ENCODE assay signal across 8 cellular contexts in the genomic region with DNA sequence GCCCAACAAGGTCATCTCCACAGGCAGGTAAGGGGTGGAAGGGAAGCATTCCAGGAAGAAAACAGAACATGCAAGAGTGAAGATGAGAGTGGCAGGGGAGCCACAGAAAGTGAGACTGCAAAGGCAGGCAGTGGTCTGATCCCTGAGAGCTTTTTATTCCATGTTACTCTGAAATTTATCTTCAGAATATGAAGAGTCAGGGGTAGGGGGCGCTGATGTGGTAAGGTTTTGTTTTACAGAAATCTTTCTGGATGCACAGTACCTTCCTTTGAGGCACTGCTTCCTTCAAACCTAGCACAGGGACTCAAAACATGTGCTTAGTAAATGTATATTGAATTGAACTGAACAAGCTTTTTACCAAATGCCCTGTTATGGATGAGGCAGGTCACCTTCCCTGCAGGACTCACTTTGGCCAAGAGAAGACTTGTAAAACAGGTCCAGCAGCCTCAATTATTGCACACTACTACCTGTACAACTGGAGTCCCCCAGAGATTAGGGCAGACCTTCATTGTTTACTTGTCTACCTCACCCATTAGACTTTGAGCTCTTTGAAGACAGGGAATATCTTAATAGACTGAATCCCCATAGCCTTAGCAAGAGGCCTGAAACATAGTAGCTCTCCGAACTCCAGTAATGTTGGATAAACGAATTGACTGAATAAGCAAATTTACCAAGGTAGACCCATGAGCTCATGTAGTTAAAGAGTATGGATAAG. TPM values are rescaled to one million over a fixed set of nuclear protein-coding genes. Genes with fewer than 3 reads are reported as not detected.
A peak's percentile ranks its signal among the peaks of the same experiment; 100 is the strongest.
DNase-seq lines count a peak whose midpoint lies in the region; ATAC-seq lines count a peak whose summit lies in the region.

No MANE protein-coding gene starts in this region.

- H2BK5ac ChIP-seq in mesenchymal stem cell (ENCODE audit: low read depth, low read length, poor library complexity, severe bottlenecking): no peak overlapping the region

- H3K27me3 Mint-ChIP-seq in activated T-cell treated with anti-CD3 and anti-CD28 coated beads, Interleukin-2, amount 50 U/mL, for 72 hours (ENCODE audit: low read depth): peaks cover 20% of the 10 kb centered on the region

- no peak overlapping the region for H2BK15ac ChIP-seq in mesenchymal stem cell (ENCODE audit: low read depth, poor library complexity, severe bottlenecking)

- H3K36me3 ChIP-seq in mesodermal cell (ENCODE audit: control insufficient read depth, insufficient read depth, low read length) (no peaks in the 10 kb centered on the region), mesenchymal stem cell (ENCODE audit: control insufficient read depth in 1 of 2, insufficient read depth in 2 of 2, low read depth in 1 of 2, low read length in 2 of 2) (no peaks in the 10 kb centered on the region)

- H4K91ac ChIP-seq in mesenchymal stem cell (ENCODE audit: low read length): no peak overlapping the region

- no peak overlapping the region for H3K27ac Mint-ChIP-seq in activated T-cell treated with anti-CD3 and anti-CD28 coated beads, Interleukin-2, amount 50 U/mL, for 72 hours

- no peak overlapping the region for H2AK5ac ChIP-seq in mesenchymal stem cell (ENCODE audit: low read length, severe bottlenecking)

- peaks cover 4% of the 10 kb centered on the region for H3K4me1 Mint-ChIP-seq in activated T-cell treated with anti-CD3 and anti-CD28 coated beads, Interleukin-2, amount 50 U/mL, for 72 hours (ENCODE audit: low read depth)

- no peak overlapping the region for H2AFZ ChIP-seq in mesenchymal stem cell (ENCODE audit: low read depth, low read length)

- no peak overlapping the region for H3K4ac ChIP-seq in mesenchymal stem cell (ENCODE audit: low read depth in 1 of 2, low read length in 2 of 2)

- no peak overlapping the region for H3K4me2 ChIP-seq in mesenchymal stem cell (ENCODE audit: low read length, poor library complexity, severe bottlenecking)

- H3K18ac ChIP-seq in mesenchymal stem cell (ENCODE audit: low read depth in 1 of 2, low read length in 2 of 2): no peak overlapping the region

- no peak overlapping the region for H3K9ac ChIP-seq in mesenchymal stem cell (ENCODE audit: low read length)

- H3K4me3 Mint-ChIP-seq in activated T-cell treated with anti-CD3 and anti-CD28 coated beads, Interleukin-2, amount 50 U/mL, for 72 hours: peak overlapping the region; percentile 65 to 67

- H3K27me3 ChIP-seq in mesenchymal stem cell (ENCODE audit: control insufficient read depth in 1 of 2, insufficient read depth in 1 of 2, low read length in 2 of 2): no peaks in the 10 kb centered on the region

- ATAC-seq in activated T-cell treated with anti-CD3 and anti-CD28 coated beads, Interleukin-2, amount 50 U/mL, for 72 hours (replicated peaks in 1 of 2): no peak

- H2BK120ac ChIP-seq in mesenchymal stem cell (ENCODE audit: low read depth, low read length): no peak overlapping the region

- peaks cover 0 to 2% of the 10 kb centered on the region in 2 donors for H3K36me3 Mint-ChIP-seq in activated T-cell treated with anti-CD3 and anti-CD28 coated beads, Interleukin-2, amount 50 U/mL, for 72 hours (ENCODE audit: insufficient read depth in 2 of 2)

- no peak overlapping the region for H2BK12ac ChIP-seq in mesenchymal stem cell (ENCODE audit: low read length in 2 of 2)

- peaks cover 7% of the 10 kb centered on the region for H3K79me1 ChIP-seq in mesenchymal stem cell (replicated peaks; ENCODE audit: low read length, poor library complexity, severe bottlenecking)

- peaks cover 14% of the 10 kb centered on the region for H3K4me1 ChIP-seq in mesodermal cell (ENCODE audit: control insufficient read depth, insufficient read depth, low read length, poor library complexity, severe bottlenecking)
- peaks cover 3% of the 10 kb centered on the region for H3K4me1 ChIP-seq in mesenchymal stem cell (ENCODE audit: control insufficient read depth, insufficient read depth, low read depth, low read length)

- H3K27ac ChIP-seq in mesodermal cell (ENCODE audit: low read depth, low read length, severe bottlenecking) (no peak overlapping the region), mesenchymal stem cell (ENCODE audit: low read length, poor library complexity, severe bottlenecking) (no peak overlapping the region)

- H3K23ac ChIP-seq in mesenchymal stem cell (ENCODE audit: low read length in 2 of 2): no peak overlapping the region

- no peak overlapping the region for H4K8ac ChIP-seq in mesenchymal stem cell (ENCODE audit: low read length)

- H3K9me3 Mint-ChIP-seq in activated T-cell treated with anti-CD3 and anti-CD28 coated beads, Interleukin-2, amount 50 U/mL, for 72 hours: no peaks in the 10 kb centered on the region

- 45 to 67% methylated on average over 2 of the region's 3 CpGs for WGBS in mesodermal cell (ENCODE audit: insufficient coverage in 2 of 2), 2 experiments
- WGBS in mesenchymal stem cell: 87% methylated on average over 2 of the region's 3 CpGs

- H3K4me3 ChIP-seq in mesodermal cell (ENCODE audit: extremely low read depth, insufficient read depth, low read length, poor library complexity, severe bottlenecking) (peak overlapping the region; percentile 86), mesenchymal stem cell (ENCODE audit: insufficient read depth in 1 of 2, low read depth in 1 of 2, low read length in 2 of 2) (no peak overlapping the region)

- no peak overlapping the region for H3K14ac ChIP-seq in mesenchymal stem cell (ENCODE audit: low read length in 2 of 2)

- DNase-seq in NCI-H1105 treated with DMSO at 0.1 percent for 48 hours (lab: John Stamatoyannopoulos, UW) (peak; percentile 38), NCI-H1105 (lab: John Stamatoyannopoulos, UW) (no peak), NAMALWA (ENCODE audit: low spot score) (peak; percentile 21), mesenchymal stem cell (no peak), HK-2 (ENCODE audit: unreplicated experiment) (no peak)
- peak; percentile 20 to 30 for DNase-seq in activated T-cell treated with anti-CD3 and anti-CD28 coated beads, Interleukin-2, amount 50 U/mL, for 72 hours
- DNase-seq in stimulated activated CD4-positive, alpha-beta T cell treated with anti-CD3 and anti-CD28 coated beads, Interleukin-4, amount 100 ng/mL, for 24 hours: no peak

- H3K9me3 ChIP-seq in mesodermal cell (ENCODE audit: control insufficient read depth, low read length): no peaks in the 10 kb centered on the region
- H3K9me3 ChIP-seq in mesenchymal stem cell (ENCODE audit: control insufficient read depth, low read length): no peaks in the 10 kb centered on the region

RNA-seq across cellular contexts. Expression of gene PAK1, which starts 2.2 kb away (rescaled TPM):
- 10 to 100 TPM; 40.8 to 56.8 TPM for total RNA-seq in activated T-cell treated with anti-CD3 and anti-CD28 coated beads, Interleukin-2, amount 50 U/mL, for 72 hours
- polyA plus RNA-seq in mesodermal cell (2013, experiment 1 of 2): 42.9 TPM
- 37.6 TPM for polyA plus RNA-seq in mesodermal cell (2013, experiment 2 of 2)
- 18.7 TPM for polyA plus RNA-seq in mesenchymal stem cell (2013, experiment 1 of 2)
- 20.2 TPM for polyA plus RNA-seq in mesenchymal stem cell (2013, experiment 2 of 2)

Comparison
In these comparisons a context has a peak if more than half of its experiments do, and no peak if none do; other contexts are left out.
1. DNase-seq: peak in NCI-H1105 treated with DMSO at 0.1 percent for 48 hours (single experiment), NAMALWA (single experiment) and activated T-cell treated with anti-CD3 and anti-CD28 coated beads, Interleukin-2, amount 50 U/mL, for 72 hours (2 of 2); none in NCI-H1105 (single experiment), mesenchymal stem cell (single experiment), stimulated activated CD4-positive, alpha-beta T cell treated with anti-CD3 and anti-CD28 coated beads, Interleukin-4, amount 100 ng/mL, for 24 hours (single experiment) and HK-2 (single experiment).